ENCODE assay signal across 1 cellular context in genomic region chr1:155017021-155017945, GRCh38.
TF ChIP-seq lines count a peak whose summit lies in the region.

No MANE protein-coding gene starts in this region.

TF ChIP-seq in HepG2, 621 proteins besides CTCF, POLR2A, EP300 and RAD21 (continued from another document and continues in another):
- TF ChIP-seq TFAP4 (IDR thresholded peaks at IDR 0.05; ENCODE audit: borderline replicate concordance, low read depth): peak; percentile 67; the same call in 1 of the 2 replicates
- TF ChIP-seq HOXA9 (CRISPR knock-in tag; IDR thresholded peaks at IDR 0.05; ENCODE audit: borderline replicate concordance): no peak
- TF ChIP-seq ZBTB8A (CRISPR knock-in tag; IDR thresholded peaks at IDR 0.05; ENCODE audit: borderline replicate concordance, low read depth): peak; percentile 25; the same call in 1 of the 2 replicates
- TF ChIP-seq CCDC6 (CRISPR knock-in tag; IDR thresholded peaks at IDR 0.05): peak; percentile 94
- peak; percentile 83; the same call in 1 of the 2 replicates for TF ChIP-seq GZF1 (CRISPR knock-in tag; IDR thresholded peaks at IDR 0.05)
- TF ChIP-seq, protein P1, sequence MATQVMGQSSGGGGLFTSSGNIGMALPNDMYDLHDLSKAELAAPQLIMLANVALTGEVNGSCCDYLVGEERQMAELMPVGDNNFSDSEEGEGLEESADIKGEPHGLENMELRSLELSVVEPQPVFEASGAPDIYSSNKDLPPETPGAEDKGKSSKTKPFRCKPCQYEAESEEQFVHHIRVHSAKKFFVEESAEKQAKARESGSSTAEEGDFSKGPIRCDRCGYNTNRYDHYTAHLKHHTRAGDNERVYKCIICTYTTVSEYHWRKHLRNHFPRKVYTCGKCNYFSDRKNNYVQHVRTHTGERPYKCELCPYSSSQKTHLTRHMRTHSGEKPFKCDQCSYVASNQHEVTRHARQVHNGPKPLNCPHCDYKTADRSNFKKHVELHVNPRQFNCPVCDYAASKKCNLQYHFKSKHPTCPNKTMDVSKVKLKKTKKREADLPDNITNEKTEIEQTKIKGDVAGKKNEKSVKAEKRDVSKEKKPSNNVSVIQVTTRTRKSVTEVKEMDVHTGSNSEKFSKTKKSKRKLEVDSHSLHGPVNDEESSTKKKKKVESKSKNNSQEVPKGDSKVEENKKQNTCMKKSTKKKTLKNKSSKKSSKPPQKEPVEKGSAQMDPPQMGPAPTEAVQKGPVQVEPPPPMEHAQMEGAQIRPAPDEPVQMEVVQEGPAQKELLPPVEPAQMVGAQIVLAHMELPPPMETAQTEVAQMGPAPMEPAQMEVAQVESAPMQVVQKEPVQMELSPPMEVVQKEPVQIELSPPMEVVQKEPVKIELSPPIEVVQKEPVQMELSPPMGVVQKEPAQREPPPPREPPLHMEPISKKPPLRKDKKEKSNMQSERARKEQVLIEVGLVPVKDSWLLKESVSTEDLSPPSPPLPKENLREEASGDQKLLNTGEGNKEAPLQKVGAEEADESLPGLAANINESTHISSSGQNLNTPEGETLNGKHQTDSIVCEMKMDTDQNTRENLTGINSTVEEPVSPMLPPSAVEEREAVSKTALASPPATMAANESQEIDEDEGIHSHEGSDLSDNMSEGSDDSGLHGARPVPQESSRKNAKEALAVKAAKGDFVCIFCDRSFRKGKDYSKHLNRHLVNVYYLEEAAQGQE (IDR thresholded peaks at IDR 0.05; ENCODE audit: borderline replicate concordance in 1 of 2, low read depth in 1 of 2, low read length in 2 of 2): no peak
- peak; percentile 91; the same call in 1 of the 2 replicates for TF ChIP-seq KLF9 (CRISPR knock-in tag; IDR thresholded peaks at IDR 0.05; ENCODE audit: low read depth)
- TF ChIP-seq, protein P2, sequence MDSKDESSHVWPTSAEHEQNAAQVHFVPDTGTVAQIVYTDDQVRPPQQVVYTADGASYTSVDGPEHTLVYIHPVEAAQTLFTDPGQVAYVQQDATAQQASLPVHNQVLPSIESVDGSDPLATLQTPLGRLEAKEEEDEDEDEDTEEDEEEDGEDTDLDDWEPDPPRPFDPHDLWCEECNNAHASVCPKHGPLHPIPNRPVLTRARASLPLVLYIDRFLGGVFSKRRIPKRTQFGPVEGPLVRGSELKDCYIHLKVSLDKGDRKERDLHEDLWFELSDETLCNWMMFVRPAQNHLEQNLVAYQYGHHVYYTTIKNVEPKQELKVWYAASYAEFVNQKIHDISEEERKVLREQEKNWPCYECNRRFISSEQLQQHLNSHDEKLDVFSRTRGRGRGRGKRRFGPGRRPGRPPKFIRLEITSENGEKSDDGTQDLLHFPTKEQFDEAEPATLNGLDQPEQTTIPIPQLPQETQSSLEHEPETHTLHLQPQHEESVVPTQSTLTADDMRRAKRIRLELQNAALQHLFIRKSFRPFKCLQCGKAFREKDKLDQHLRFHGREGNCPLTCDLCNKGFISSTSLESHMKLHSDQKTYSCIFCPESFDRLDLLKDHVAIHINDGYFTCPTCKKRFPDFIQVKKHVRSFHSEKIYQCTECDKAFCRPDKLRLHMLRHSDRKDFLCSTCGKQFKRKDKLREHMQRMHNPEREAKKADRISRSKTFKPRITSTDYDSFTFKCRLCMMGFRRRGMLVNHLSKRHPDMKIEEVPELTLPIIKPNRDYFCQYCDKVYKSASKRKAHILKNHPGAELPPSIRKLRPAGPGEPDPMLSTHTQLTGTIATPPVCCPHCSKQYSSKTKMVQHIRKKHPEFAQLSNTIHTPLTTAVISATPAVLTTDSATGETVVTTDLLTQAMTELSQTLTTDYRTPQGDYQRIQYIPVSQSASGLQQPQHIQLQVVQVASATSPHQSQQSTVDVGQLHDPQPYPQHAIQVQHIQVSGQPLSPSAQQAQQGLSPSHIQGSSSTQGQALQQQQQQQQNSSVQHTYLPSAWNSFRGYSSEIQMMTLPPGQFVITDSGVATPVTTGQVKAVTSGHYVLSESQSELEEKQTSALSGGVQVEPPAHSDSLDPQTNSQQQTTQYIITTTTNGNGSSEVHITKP (CRISPR knock-in tag; IDR thresholded peaks at IDR 0.05; ENCODE audit: low read depth): peak; percentile 94
- no peak for TF ChIP-seq ZKSCAN5 (CRISPR knock-in tag; IDR thresholded peaks at IDR 0.05)
- TF ChIP-seq ZNF660 (CRISPR knock-in tag; IDR thresholded peaks at IDR 0.05; ENCODE audit: borderline replicate concordance, low read depth): no peak
- TF ChIP-seq ZNF34 (CRISPR knock-in tag; IDR thresholded peaks at IDR 0.05; ENCODE audit: borderline replicate concordance): peak; percentile 70; the same call in 1 of the 2 replicates
- TF ChIP-seq BRD4 (CRISPR knock-in tag; IDR thresholded peaks at IDR 0.05): peak; percentile 87
- TF ChIP-seq ESRRA (CRISPR knock-in tag; IDR thresholded peaks at IDR 0.05; ENCODE audit: low read depth): no peak; the same call in 1 of the 2 replicates
- no peak for TF ChIP-seq FLYWCH1 (CRISPR knock-in tag; IDR thresholded peaks at IDR 0.05)
- TF ChIP-seq PCBP1 (IDR thresholded peaks at IDR 0.05; ENCODE audit: borderline replicate concordance, low read depth, low read length): 0 out of 2 replicates have a peak, but pooled peaks have one; percentile 30
- TF ChIP-seq RORA (CRISPR knock-in tag; IDR thresholded peaks at IDR 0.05): no peak
- no peak for TF ChIP-seq SMAD1 (CRISPR knock-in tag; IDR thresholded peaks at IDR 0.05; ENCODE audit: borderline replicate concordance, low read depth)
- peak; percentile 8; the same call in 1 of the 2 replicates for TF ChIP-seq HCFC1 (IDR thresholded peaks at IDR 0.05; ENCODE audit: low read depth, low read length)
- TF ChIP-seq, protein P3, sequence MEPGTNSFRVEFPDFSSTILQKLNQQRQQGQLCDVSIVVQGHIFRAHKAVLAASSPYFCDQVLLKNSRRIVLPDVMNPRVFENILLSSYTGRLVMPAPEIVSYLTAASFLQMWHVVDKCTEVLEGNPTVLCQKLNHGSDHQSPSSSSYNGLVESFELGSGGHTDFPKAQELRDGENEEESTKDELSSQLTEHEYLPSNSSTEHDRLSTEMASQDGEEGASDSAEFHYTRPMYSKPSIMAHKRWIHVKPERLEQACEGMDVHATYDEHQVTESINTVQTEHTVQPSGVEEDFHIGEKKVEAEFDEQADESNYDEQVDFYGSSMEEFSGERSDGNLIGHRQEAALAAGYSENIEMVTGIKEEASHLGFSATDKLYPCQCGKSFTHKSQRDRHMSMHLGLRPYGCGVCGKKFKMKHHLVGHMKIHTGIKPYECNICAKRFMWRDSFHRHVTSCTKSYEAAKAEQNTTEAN (CRISPR knock-in tag; conservative IDR thresholded peaks at IDR 0.05): no peak
- no peak for TF ChIP-seq ZNF44 (CRISPR knock-in tag; IDR thresholded peaks at IDR 0.05)
- TF ChIP-seq, protein P4, sequence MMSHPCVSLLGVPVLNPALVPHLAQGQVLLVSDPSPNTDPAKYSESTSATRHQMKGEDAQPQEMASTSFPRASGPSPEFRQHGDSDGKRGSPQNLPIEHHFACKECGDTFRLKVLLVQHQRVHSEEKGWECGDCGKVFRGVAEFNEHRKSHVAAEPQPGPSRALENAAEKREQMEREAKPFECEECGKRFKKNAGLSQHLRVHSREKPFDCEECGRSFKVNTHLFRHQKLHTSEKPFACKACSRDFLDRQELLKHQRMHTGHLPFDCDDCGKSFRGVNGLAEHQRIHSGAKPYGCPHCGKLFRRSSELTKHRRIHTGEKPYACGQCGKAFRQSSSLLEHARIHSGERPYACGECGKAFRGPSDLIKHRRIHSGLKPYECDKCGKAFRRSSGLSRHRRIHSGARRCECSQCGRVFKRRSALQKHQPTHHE (CRISPR knock-in tag; IDR thresholded peaks at IDR 0.05; ENCODE audit: borderline replicate concordance): peak; percentile 88; the same call in 1 of the 2 replicates
- no peak for TF ChIP-seq CENPT (CRISPR knock-in tag; IDR thresholded peaks at IDR 0.05; ENCODE audit: low read depth)
- peak; percentile 88; the same call in 1 of the 2 replicates for TF ChIP-seq KDM4B (CRISPR knock-in tag; IDR thresholded peaks at IDR 0.05)
- TF ChIP-seq, protein P5, sequence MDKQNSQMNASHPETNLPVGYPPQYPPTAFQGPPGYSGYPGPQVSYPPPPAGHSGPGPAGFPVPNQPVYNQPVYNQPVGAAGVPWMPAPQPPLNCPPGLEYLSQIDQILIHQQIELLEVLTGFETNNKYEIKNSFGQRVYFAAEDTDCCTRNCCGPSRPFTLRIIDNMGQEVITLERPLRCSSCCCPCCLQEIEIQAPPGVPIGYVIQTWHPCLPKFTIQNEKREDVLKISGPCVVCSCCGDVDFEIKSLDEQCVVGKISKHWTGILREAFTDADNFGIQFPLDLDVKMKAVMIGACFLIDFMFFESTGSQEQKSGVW (CRISPR knock-in tag; IDR thresholded peaks at IDR 0.05; ENCODE audit: borderline replicate concordance): no peak
- TF ChIP-seq ISL2 (CRISPR knock-in tag; IDR thresholded peaks at IDR 0.05): peak; percentile 66; the same call in 1 of the 2 replicates
- TF ChIP-seq ZBTB34 (CRISPR knock-in tag; IDR thresholded peaks at IDR 0.05): no peak
- TF ChIP-seq, protein P6, sequence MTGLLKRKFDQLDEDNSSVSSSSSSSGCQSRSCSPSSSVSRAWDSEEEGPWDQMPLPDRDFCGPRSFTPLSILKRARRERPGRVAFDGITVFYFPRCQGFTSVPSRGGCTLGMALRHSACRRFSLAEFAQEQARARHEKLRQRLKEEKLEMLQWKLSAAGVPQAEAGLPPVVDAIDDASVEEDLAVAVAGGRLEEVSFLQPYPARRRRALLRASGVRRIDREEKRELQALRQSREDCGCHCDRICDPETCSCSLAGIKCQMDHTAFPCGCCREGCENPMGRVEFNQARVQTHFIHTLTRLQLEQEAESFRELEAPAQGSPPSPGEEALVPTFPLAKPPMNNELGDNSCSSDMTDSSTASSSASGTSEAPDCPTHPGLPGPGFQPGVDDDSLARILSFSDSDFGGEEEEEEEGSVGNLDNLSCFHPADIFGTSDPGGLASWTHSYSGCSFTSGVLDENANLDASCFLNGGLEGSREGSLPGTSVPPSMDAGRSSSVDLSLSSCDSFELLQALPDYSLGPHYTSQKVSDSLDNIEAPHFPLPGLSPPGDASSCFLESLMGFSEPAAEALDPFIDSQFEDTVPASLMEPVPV (CRISPR knock-in tag; IDR thresholded peaks at IDR 0.05): no peak; the same call in 1 of the 2 replicates
- no peak for TF ChIP-seq POLR2AphosphoS2 (IDR thresholded peaks at IDR 0.05; ENCODE audit: low read depth, low read length)
- peak; percentile 46; the same call in 1 of the 2 replicates for TF ChIP-seq ARHGAP35 (CRISPR knock-in tag; IDR thresholded peaks at IDR 0.05; ENCODE audit: borderline replicate concordance)
- peak; percentile 94 for TF ChIP-seq ZSCAN25 (CRISPR knock-in tag; IDR thresholded peaks at IDR 0.05)
- no peak for TF ChIP-seq TRAFD1 (CRISPR knock-in tag; IDR thresholded peaks at IDR 0.05; ENCODE audit: borderline replicate concordance)
- no peak for TF ChIP-seq SMARCE1 (IDR thresholded peaks at IDR 0.05; ENCODE audit: borderline replicate concordance)
- TF ChIP-seq CSRNP2 (CRISPR knock-in tag; conservative IDR thresholded peaks at IDR 0.05; ENCODE audit: low read depth): no peak
- TF ChIP-seq, protein P7, sequence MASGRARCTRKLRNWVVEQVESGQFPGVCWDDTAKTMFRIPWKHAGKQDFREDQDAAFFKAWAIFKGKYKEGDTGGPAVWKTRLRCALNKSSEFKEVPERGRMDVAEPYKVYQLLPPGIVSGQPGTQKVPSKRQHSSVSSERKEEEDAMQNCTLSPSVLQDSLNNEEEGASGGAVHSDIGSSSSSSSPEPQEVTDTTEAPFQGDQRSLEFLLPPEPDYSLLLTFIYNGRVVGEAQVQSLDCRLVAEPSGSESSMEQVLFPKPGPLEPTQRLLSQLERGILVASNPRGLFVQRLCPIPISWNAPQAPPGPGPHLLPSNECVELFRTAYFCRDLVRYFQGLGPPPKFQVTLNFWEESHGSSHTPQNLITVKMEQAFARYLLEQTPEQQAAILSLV (CRISPR knock-in tag; IDR thresholded peaks at IDR 0.05; ENCODE audit: borderline replicate concordance): peak; percentile 69; the same call in 1 of the 2 replicates
- peak; percentile 83 for TF ChIP-seq ZIK1 (CRISPR knock-in tag; IDR thresholded peaks at IDR 0.05; ENCODE audit: borderline replicate concordance, low read depth)
- TF ChIP-seq ZNF232 (CRISPR knock-in tag; IDR thresholded peaks at IDR 0.05; ENCODE audit: borderline replicate concordance): no peak
- TF ChIP-seq ZNF20 (CRISPR knock-in tag; IDR thresholded peaks at IDR 0.05): no peak
- TF ChIP-seq GATA4 (IDR thresholded peaks at IDR 0.05; ENCODE audit: borderline replicate concordance, low read depth): no peak
- TF ChIP-seq ZFP41 (CRISPR knock-in tag; IDR thresholded peaks at IDR 0.05; ENCODE audit: borderline replicate concordance): no peak
